Comparison of ENCODE assay signal across 14 cellular contexts in genomic region chr20:1177680-1178079, GRCh38. TPM values are rescaled to one million over a fixed set of nuclear protein-coding genes. Genes with fewer than 3 reads are reported as not detected.
DNase-seq lines count a peak whose midpoint lies in the region; ATAC-seq and TF ChIP-seq lines count a peak whose summit lies in the region.
"Had no signal": no experiment of that assay in that cellular context is flagged by ENCODE, and none has a peak within 500 bp of the region (broad histone marks: within the 10 kb centered on the region; RNA-seq: fewer than 3 reads in every experiment).

No MANE protein-coding gene starts in this region.

- H3K4me1 Mint-ChIP-seq in endothelial cell (ENCODE audit: unreplicated experiment) = peaks cover 10% of the 10 kb centered on the region

- H3K27me3 ChIP-seq in BE2C = no peaks in the 10 kb centered on the region
- H3K27me3 ChIP-seq: tibial nerve had no signal

- H3K4me3 ChIP-seq in retinal pigment epithelial cell (ENCODE audit: low read length) = no peak overlapping the region
- no peak overlapping the region for H3K4me3 ChIP-seq in BE2C (ENCODE audit: low read depth, low read length)
- H3K4me3 ChIP-seq: tibial nerve had no signal

- no peaks in the 10 kb centered on the region for H3K36me3 ChIP-seq in BE2C

- H3K27me3 Mint-ChIP-seq in endothelial cell (ENCODE audit: unreplicated experiment) = peaks cover 6% of the 10 kb centered on the region
- H3K27me3 Mint-ChIP-seq: memory B cell had no signal

- H3K9me3 Mint-ChIP-seq in endothelial cell (ENCODE audit: unreplicated experiment) = no peaks in the 10 kb centered on the region
- H3K9me3 Mint-ChIP-seq: activated T-helper 1 cell treated with anti-CD3 and anti-CD28 coated beads, Interleukin-12 subunit alpha, Interleukin-12 subunit beta, Interleukin-2, Interleukin-4 antibody, amounts not matched to agents 30 ng/mL and 10 ng/mL and 1 ng/mL, durations not matched to agents 14 hours and 24 hours and 36 hours; memory B cell had no signal

- H3K9me3 ChIP-seq in BE2C = no peaks in the 10 kb centered on the region
- H3K9me3 ChIP-seq: tibial nerve had no signal

- no peak for ATAC-seq in HG03045 (IDR thresholded peaks at IDR 0.05; ENCODE audit: unreplicated experiment)

- DNase-seq in DMS53 (lab: John Stamatoyannopoulos, UW) (peak; percentile 45), DMS53 treated with DMSO at 0.1 percent for 48 hours (lab: John Stamatoyannopoulos, UW; ENCODE audit: unreplicated experiment) (no peak), OCI-M1 (lab: John Stamatoyannopoulos, UW) (peak; percentile 67), endothelial cell (ENCODE audit: low spot score) (peak; percentile 45), retinal pigment epithelial cell (ENCODE audit: low read depth) (no peak), BE2C (no peak), GM03348 (ENCODE audit: low spot score) (no peak)
- DNase-seq: NCI-H1436, right cardiac atrium had no signal

- H3K27ac Mint-ChIP-seq in endothelial cell (ENCODE audit: unreplicated experiment) = no peak overlapping the region
- H3K27ac Mint-ChIP-seq: activated T-helper 1 cell treated with anti-CD3 and anti-CD28 coated beads, Interleukin-12 subunit alpha, Interleukin-12 subunit beta, Interleukin-2, Interleukin-4 antibody, amounts not matched to agents 30 ng/mL and 10 ng/mL and 1 ng/mL, durations not matched to agents 14 hours and 24 hours and 36 hours; memory B cell had no signal

- no peaks in the 10 kb centered on the region for H3K4me1 ChIP-seq in BE2C
- H3K4me1 ChIP-seq: tibial nerve had no signal

- H3K4me3 Mint-ChIP-seq in endothelial cell (ENCODE audit: unreplicated experiment) = no peak overlapping the region
- H3K4me3 Mint-ChIP-seq: activated T-helper 1 cell treated with anti-CD3 and anti-CD28 coated beads, Interleukin-12 subunit alpha, Interleukin-12 subunit beta, Interleukin-2, Interleukin-4 antibody, amounts not matched to agents 30 ng/mL and 10 ng/mL and 1 ng/mL, durations not matched to agents 14 hours and 24 hours and 36 hours; memory B cell had no signal

- H3K36me3 Mint-ChIP-seq in endothelial cell (ENCODE audit: low read depth, unreplicated experiment) = peaks cover 14% of the 10 kb centered on the region

- TF ChIP-seq CTCF in endothelial cell (IDR thresholded peaks at IDR 0.05; ENCODE audit: unreplicated experiment) (no peak), retinal pigment epithelial cell (conservative IDR thresholded peaks at IDR 0.05; ENCODE audit: low read depth, low read length) (peak; percentile 22), BE2C (IDR thresholded peaks at IDR 0.05; ENCODE audit: low read depth, low read length) (no peak)

RNA-seq across cellular contexts. Expression of gene TMEM74B, which starts 7.1 kb away (rescaled TPM):
- 35.4 TPM for total RNA-seq in endothelial cell (ENCODE audit: unreplicated experiment)
- 0.25 TPM for polyA plus RNA-seq in BE2C (2012; ENCODE audit: insufficient read depth, insufficient read length, low read depth)
- total RNA-seq: A673 had no signal

RNA-seq across cellular contexts. Expression of gene C20orf202, which starts 25.6 kb away (rescaled TPM):
- 0.92 TPM for total RNA-seq in endothelial cell (ENCODE audit: unreplicated experiment)
- polyA plus RNA-seq in BE2C (2012; ENCODE audit: insufficient read depth, insufficient read length, low read depth) = not detected
- total RNA-seq: A673; activated T-helper 1 cell treated with anti-CD3 and anti-CD28 coated beads, Interleukin-12 subunit alpha, Interleukin-12 subunit beta, Interleukin-2, Interleukin-4 antibody, amounts not matched to agents 30 ng/mL and 10 ng/mL and 1 ng/mL, durations not matched to agents 14 hours and 24 hours and 36 hours had no signal

RNA-seq across cellular contexts. Expression of gene RAD21L1, which starts 48.2 kb away (rescaled TPM):
- total RNA-seq in endothelial cell (ENCODE audit: unreplicated experiment) = 1.1 TPM
- polyA plus RNA-seq in BE2C (2012; ENCODE audit: insufficient read depth, insufficient read length, low read depth) = not detected
- total RNA-seq: A673; activated T-helper 1 cell treated with anti-CD3 and anti-CD28 coated beads, Interleukin-12 subunit alpha, Interleukin-12 subunit beta, Interleukin-2, Interleukin-4 antibody, amounts not matched to agents 30 ng/mL and 10 ng/mL and 1 ng/mL, durations not matched to agents 14 hours and 24 hours and 36 hours; right cardiac atrium had no signal
- polyA plus RNA-seq: right cardiac atrium had no signal

RNA-seq across cellular contexts. Expression of gene PSMF1, which starts 59.3 kb away (rescaled TPM):
- total RNA-seq in endothelial cell (ENCODE audit: unreplicated experiment) = 91.7 TPM
- polyA plus RNA-seq in BE2C (2012; ENCODE audit: insufficient read depth, insufficient read length, low read depth) = 124 TPM

Comparison
In these comparisons a context has a peak if more than half of its experiments do, and no peak if none do; other contexts are left out.
1. DNase-seq: peak in DMS53 (single experiment), OCI-M1 (single experiment) and endothelial cell (single experiment); none in DMS53 treated with DMSO at 0.1 percent for 48 hours (single experiment), retinal pigment epithelial cell (single experiment), BE2C (single experiment) and GM03348 (single experiment).